ENCODE assay signal across 37 cellular contexts in the genomic region with DNA sequence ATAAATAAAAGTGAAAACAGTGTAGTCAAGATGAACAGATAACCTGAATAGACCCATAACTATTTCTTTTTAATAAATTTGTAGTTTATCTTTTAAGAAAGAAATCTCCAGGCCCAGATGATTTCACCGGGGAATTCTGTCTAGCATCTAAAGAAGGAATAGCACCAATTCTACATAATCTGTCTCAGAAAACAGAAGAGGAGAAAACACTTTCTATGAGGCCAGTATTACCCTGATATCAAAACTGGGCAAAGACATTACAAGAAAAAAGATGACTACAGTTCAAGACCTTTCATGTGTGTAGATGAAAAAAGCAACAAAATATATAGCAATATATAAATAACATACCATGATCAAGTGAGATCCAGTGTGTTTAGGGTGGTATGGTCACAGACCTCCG. TPM values are rescaled to one million over a fixed set of nuclear protein-coding genes. Genes with fewer than 3 reads are reported as not detected.
"Had no signal": no experiment of that assay in that cellular context is flagged by ENCODE, and none has a peak within 500 bp of the region (broad histone marks: within the 10 kb centered on the region; RNA-seq: fewer than 3 reads in every experiment).

No MANE protein-coding gene starts in this region.

- H3K4me3 ChIP-seq: MG63 had no signal

- H3K27ac ChIP-seq: KMS-11 had no signal

- H3K36me3 ChIP-seq: MG63 had no signal

- H3K9me3 ChIP-seq: MG63 had no signal

- DNase-seq: Karpas-422, Kasumi-1, MG63, MM.1S, MV-4-11, NCI-H1048, NCI-H1092, NCI-H1092 treated with DMSO at 0.1 percent for 48 hours, NCI-H1105, NCI-H1105 treated with DMSO at 0.1 percent for 48 hours, NCI-H1417, NCI-H1417 treated with DMSO at 0.1 percent for 48 hours, NCI-H1436, NCI-H1436 treated with DMSO at 0.1 percent for 48 hours, NCI-H146, NCI-H1694, NCI-H1694 treated with DMSO at 0.1 percent for 48 hours, NCI-H187, NCI-H187 treated with DMSO at 0.1 percent for 48 hours, NCI-H1930, NCI-H2029, NCI-H2029 treated with DMSO at 0.1 percent for 48 hours, NCI-H2081, NCI-H2081 treated with DMSO at 0.1 percent for 48 hours, NCI-H2107, NCI-H2171, NCI-H2171 treated with DMSO at 0.1 percent for 48 hours, NCI-H2227 treated with DMSO at 0.1 percent for 48 hours, NCI-H226, NCI-H345, NCI-H446, NCI-H446 treated with DMSO at 0.1 percent for 48 hours, NCI-H510A, NCI-H510A treated with DMSO at 0.1 percent for 48 hours had no signal

- H3K27me3 ChIP-seq: MG63 had no signal

RNA-seq across cellular contexts. Expression of gene TTC23L, which starts 31.4 kb away (rescaled TPM):
- total RNA-seq: LHCN-M2, M059J had no signal
